17 cellular contexts compared by ENCODE assay signal in genomic region chr1:223708651-223709268, GRCh38. TPM values are rescaled to one million over a fixed set of nuclear protein-coding genes. Genes with fewer than 3 reads are reported as not detected.
DNase-seq lines count a peak whose midpoint lies in the region; ATAC-seq and TF ChIP-seq lines count a peak whose summit lies in the region.
"Had no signal": no experiment of that assay in that cellular context is flagged by ENCODE, and none has a peak within 500 bp of the region (broad histone marks: within the 10 kb centered on the region; RNA-seq: fewer than 3 reads in every experiment).

No MANE protein-coding gene starts in this region.

- peak overlapping the region; percentile 68 for H3K4me3 Mint-ChIP-seq in CD4-positive, alpha-beta T cell
- no peak overlapping the region for H3K4me3 Mint-ChIP-seq in activated naive CD4-positive, alpha-beta T cell treated with anti-CD3 and anti-CD28 coated beads for 36 hours

- no peaks in the 10 kb centered on the region for H3K36me3 Mint-ChIP-seq in CD4-positive, alpha-beta T cell (ENCODE audit: low read depth)
- no peaks in the 10 kb centered on the region for H3K36me3 Mint-ChIP-seq in activated naive CD4-positive, alpha-beta T cell treated with anti-CD3 and anti-CD28 coated beads for 36 hours (ENCODE audit: low read depth)
- H3K36me3 Mint-ChIP-seq: IgD-negative memory B cell had no signal

- TF ChIP-seq RAD21 in HCT116 (IDR thresholded peaks at IDR 0.05; ENCODE audit: low read depth) = no peak

- CTCF ChIA-PET in CD4-positive, alpha-beta T cell (lab: Charles Lee) = no interaction called here
- CTCF ChIA-PET in HCT116 (lab: Charles Lee) (interaction anchor here (2.0 to 2.5 kb wide), 3 partner anchors 10 to 40 kb away, joined by 5 to 15 read pairs (median 11); no protein-coding TSS in a partner anchor), mammary epithelial cell (lab: Charles Lee; ENCODE audit: low non-redundant PET) (no interaction called here)
- CTCF ChIA-PET in activated naive CD4-positive, alpha-beta T cell treated with anti-CD3 and anti-CD28 coated beads for 36 hours (lab: Charles Lee) = interaction anchor here (1.0 to 1.1 kb wide), 2 partner anchors 10 to 41 kb away, joined by 3 to 5 read pairs; no protein-coding TSS in a partner anchor

- RAD21 ChIA-PET in HCT116 (lab: Charles Lee; ENCODE audit: low non-redundant PET in 1 of 2, low total read pairs in 2 of 2, uncharacterized antibody in 2 of 2, unreplicated experiment in 2 of 2) = interaction anchor here in 1 of 2 experiments (1.0 kb wide), 1 partner anchor 40 kb away, joined by 3 read pairs; no protein-coding TSS in a partner anchor

- in situ Hi-C loops in mammary epithelial cell (cut with MboI; ENCODE audit: low sequenced_read_pairs in 2 of 2) = no loop called here

- no peaks in the 10 kb centered on the region for H3K9me3 ChIP-seq in CD4-positive, alpha-beta T cell (ENCODE audit: control insufficient read depth, low read length)
- H3K9me3 ChIP-seq in HCT116 (ENCODE audit: control insufficient read depth in 1 of 2, insufficient read depth in 1 of 2, low read depth in 1 of 2, low read length in 2 of 2) (no peaks in the 10 kb centered on the region), mammary epithelial cell (replicated peaks; ENCODE audit: insufficient read depth, low read length) (no peaks in the 10 kb centered on the region), trophoblast cell (ENCODE audit: insufficient read depth, low read depth, low read length) (no peaks in the 10 kb centered on the region)

- peak overlapping the region; percentile 36 for H3K27ac Mint-ChIP-seq in CD4-positive, alpha-beta T cell
- no peak overlapping the region for H3K27ac Mint-ChIP-seq in activated naive CD4-positive, alpha-beta T cell treated with anti-CD3 and anti-CD28 coated beads for 36 hours

- H4K8ac ChIP-seq in trophoblast cell (ENCODE audit: low read depth, low read length) = no peak overlapping the region

- H3K14ac ChIP-seq in trophoblast cell (ENCODE audit: low read length) = peak overlapping the region; percentile 28

- H3K36me3 ChIP-seq in HCT116 (ENCODE audit: control insufficient read depth in 1 of 2, insufficient read depth in 2 of 2, low read length in 2 of 2) (no peaks in the 10 kb centered on the region), mammary epithelial cell (ENCODE audit: insufficient read depth, low read length) (no peaks in the 10 kb centered on the region), trophoblast cell (ENCODE audit: control insufficient read depth in 1 of 2, insufficient read depth in 2 of 2, low read length in 2 of 2) (no peaks in the 10 kb centered on the region)
- H3K36me3 ChIP-seq: Peyer's patch had no signal

- no peak overlapping the region for H3K27ac ChIP-seq in CD4-positive, alpha-beta T cell (ENCODE audit: low read depth, low read length)
- H3K27ac ChIP-seq in HCT116 (ENCODE audit: low read depth, low read length) (peak overlapping the region; percentile 84), mammary epithelial cell (ENCODE audit: insufficient read depth, low read depth, low read length) (peak overlapping the region; percentile 88), trophoblast cell (ENCODE audit: low read depth, low read length) (no peak overlapping the region)

- no peak for TF ChIP-seq POLR2A in HCT116 (IDR thresholded peaks at IDR 0.05; ENCODE audit: borderline replicate concordance, extremely low read depth, insufficient read depth, insufficient read length)

- ATAC-seq in CD4-positive, alpha-beta T cell (ENCODE audit: poor library complexity) = no peak
- no peak for ATAC-seq in HCT116

- H4K12ac ChIP-seq in trophoblast cell (ENCODE audit: low read depth, low read length) = no peak overlapping the region

- dilution Hi-C loops in mammary epithelial cell (cut with HindIII; ENCODE audit: low sequenced_read_pairs) = loop anchor here (5.0 kb wide), 1 partner anchor 74 kb away; no protein-coding TSS in a partner anchor

- peaks cover 30% of the 10 kb centered on the region for H3K4me1 Mint-ChIP-seq in CD4-positive, alpha-beta T cell (ENCODE audit: low read depth)
- H3K4me1 Mint-ChIP-seq in activated naive CD4-positive, alpha-beta T cell treated with anti-CD3 and anti-CD28 coated beads for 36 hours (ENCODE audit: low read depth) = peaks cover 20% of the 10 kb centered on the region

- H3K4me3 ChIP-seq in HCT116 (replicated peaks in 1 of 2; ENCODE audit: low read depth in 1 of 2, low read length in 2 of 2) (no peak overlapping the region), mammary epithelial cell (replicated peaks in 1 of 3; ENCODE audit: insufficient read depth in 1 of 3, low read depth in 2 of 3, low read length in 3 of 3) (no peak overlapping the region), trophoblast cell (ENCODE audit: low read depth, low read length) (no peak overlapping the region)
- H3K4me3 ChIP-seq: Peyer's patch had no signal

- H4K20me1 ChIP-seq in HCT116 (ENCODE audit: insufficient read depth) (no peaks in the 10 kb centered on the region), mammary epithelial cell (ENCODE audit: insufficient read depth, low read length) (no peaks in the 10 kb centered on the region)

- H3K79me2 ChIP-seq in HCT116 (ENCODE audit: insufficient read depth, low read length) = peaks cover 20% of the 10 kb centered on the region
- H3K79me2 ChIP-seq in mammary epithelial cell (ENCODE audit: insufficient read depth, low read length) = peaks cover 22% of the 10 kb centered on the region
- H3K79me2 ChIP-seq in trophoblast cell (ENCODE audit: control insufficient read depth, insufficient read depth, low read length, poor library complexity) = peaks cover 9% of the 10 kb centered on the region

- intact Hi-C loops in CD4-positive, alpha-beta T cell (cut with DNase I, micrococcal nuclease) = no loop called here
- intact Hi-C loops in HCT116 (cut with micrococcal nuclease) (no loop called here), mammary epithelial cell (cut with micrococcal nuclease) (loop anchor here (10.0 kb wide), 1 partner anchor 786 kb away; no protein-coding TSS in a partner anchor)
- intact Hi-C loops in activated naive CD4-positive, alpha-beta T cell treated with anti-CD3 and anti-CD28 coated beads for 36 hours (cut with micrococcal nuclease) = no loop called here

- peak overlapping the region; percentile 15 for H2BK120ac ChIP-seq in trophoblast cell (ENCODE audit: insufficient read depth, low read length, poor library complexity)

- BruUV-seq in HCT116 (replicated peaks; lab: Mats Ljungman, UMichigan) = no TSS peak
- BruUV-seq in mammary epithelial cell (replicated peaks; lab: Mats Ljungman, UMichigan) = no TSS peak

- TF ChIP-seq CTCF in CD4-positive, alpha-beta T cell (IDR thresholded peaks at IDR 0.05) = no peak
- no peak for TF ChIP-seq CTCF in HCT116 (IDR thresholded peaks at IDR 0.05 in 2 of 3, conservative IDR thresholded peaks at IDR 0.05 in 1 of 3; ENCODE audit: borderline replicate concordance in 1 of 3, insufficient read depth in 1 of 3, low read depth in 2 of 3, low read length in 2 of 3)
- TF ChIP-seq CTCF in mammary epithelial cell (conservative IDR thresholded peaks at IDR 0.05 in 1 of 2, IDR thresholded peaks at IDR 0.05 in 1 of 2; ENCODE audit: extremely low read depth in 1 of 2, insufficient read depth in 1 of 2, low read depth in 1 of 2, low read length in 2 of 2) = no peak

- H4K91ac ChIP-seq in trophoblast cell (ENCODE audit: low read depth, low read length) = peak overlapping the region; percentile 31

- no peak overlapping the region for H3K23ac ChIP-seq in trophoblast cell (ENCODE audit: low read length)

- DNase-seq in CD4-positive, alpha-beta T cell = no peak
- DNase-seq in HCT116 (ENCODE audit: low read depth, low spot score) (no peak), mammary epithelial cell (no peak), trophoblast cell (no peak), nucleus accumbens (lab: John Stamatoyannopoulos, UW) (no peak), RKO (ENCODE audit: low spot score) (no peak)
- no peak for DNase-seq in activated naive CD4-positive, alpha-beta T cell treated with anti-CD3 and anti-CD28 coated beads for 36 hours
- DNase-seq: foreskin melanocyte; NCI-H1105 treated with DMSO at 0.1 percent for 48 hours; stimulated activated CD4-positive, alpha-beta T cell treated with anti-CD3 and anti-CD28 coated beads, Interleukin-4, amount 100 ng/mL, for 1 hour; stimulated activated naive CD4-positive, alpha-beta T cell; T-helper 9 cell had no signal

- H3K4ac ChIP-seq in trophoblast cell (ENCODE audit: low read depth, low read length) = peak overlapping the region; percentile 4

- H3K4me2 ChIP-seq in HCT116 (ENCODE audit: low read length) = peak overlapping the region; percentile 83
- no peak overlapping the region for H3K4me2 ChIP-seq in mammary epithelial cell (ENCODE audit: insufficient read depth, low read depth, low read length)
- H3K4me2 ChIP-seq in trophoblast cell (ENCODE audit: low read length) = no peak overlapping the region

- no peak overlapping the region for H2AK5ac ChIP-seq in trophoblast cell (ENCODE audit: low read length)

- H3K9me3 Mint-ChIP-seq in CD4-positive, alpha-beta T cell = no peaks in the 10 kb centered on the region
- no peaks in the 10 kb centered on the region for H3K9me3 Mint-ChIP-seq in activated naive CD4-positive, alpha-beta T cell treated with anti-CD3 and anti-CD28 coated beads for 36 hours
- H3K9me3 Mint-ChIP-seq: IgD-negative memory B cell had no signal

- POLR2A ChIA-PET in CD4-positive, alpha-beta T cell (lab: Charles Lee) = interaction anchor here (1.2 to 1.8 kb wide), 2 partner anchors 18 to 40 kb away, joined by 3 to 5 read pairs; no protein-coding TSS in a partner anchor
- POLR2A ChIA-PET in HCT116 (lab: Charles Lee) = no interaction called here

- peaks cover 46 to 85% of the 10 kb centered on the region in 2 experiments for H3K4me1 ChIP-seq in HCT116 (ENCODE audit: control insufficient read depth in 1 of 2, insufficient read depth in 2 of 2, low read length in 2 of 2)
- H3K4me1 ChIP-seq in mammary epithelial cell (ENCODE audit: insufficient read depth, low read length) = peaks cover 61% of the 10 kb centered on the region
- H3K4me1 ChIP-seq in trophoblast cell (ENCODE audit: control insufficient read depth in 1 of 2, insufficient read depth in 2 of 2, low read length in 2 of 2) = peaks cover 16 to 23% of the 10 kb centered on the region in 2 experiments

- H3K27me3 Mint-ChIP-seq in CD4-positive, alpha-beta T cell = no peaks in the 10 kb centered on the region
- H3K27me3 Mint-ChIP-seq in activated naive CD4-positive, alpha-beta T cell treated with anti-CD3 and anti-CD28 coated beads for 36 hours (ENCODE audit: low read depth) = no peaks in the 10 kb centered on the region

- H2AFZ ChIP-seq in HCT116 (ENCODE audit: low read depth, low read length, poor library complexity, severe bottlenecking) (no peak overlapping the region), mammary epithelial cell (ENCODE audit: low read depth, low read length) (peak overlapping the region; percentile 65), trophoblast cell (ENCODE audit: insufficient read depth, low read length, poor library complexity) (no peak overlapping the region)

- no peaks in the 10 kb centered on the region for H3K27me3 ChIP-seq in CD4-positive, alpha-beta T cell (ENCODE audit: control insufficient read depth, insufficient read depth, low read length)
- H3K27me3 ChIP-seq in HCT116 (ENCODE audit: insufficient read depth, low read length) (no peaks in the 10 kb centered on the region), mammary epithelial cell (ENCODE audit: insufficient read depth, low read length) (no peaks in the 10 kb centered on the region), trophoblast cell (ENCODE audit: insufficient read depth, low read length) (no peaks in the 10 kb centered on the region)
- H3K27me3 ChIP-seq: Peyer's patch had no signal

- no peaks in the 10 kb centered on the region for H3K9me2 ChIP-seq in HCT116 (ENCODE audit: insufficient read depth)

- peak overlapping the region; percentile 63 for H2BK12ac ChIP-seq in trophoblast cell (ENCODE audit: low read length)

- H3K18ac ChIP-seq in trophoblast cell (ENCODE audit: low read length) = no peak overlapping the region

- H3K79me1 ChIP-seq in trophoblast cell (ENCODE audit: low read length) = peaks cover 36% of the 10 kb centered on the region

- no peak overlapping the region for H2BK5ac ChIP-seq in trophoblast cell (ENCODE audit: low read depth, low read length, poor library complexity)

- 58% methylated on average over 3 of the region's 3 CpGs for WGBS in mammary epithelial cell (ENCODE audit: low coverage, missing lambda C conversion rate)
- WGBS in trophoblast cell (ENCODE audit: extremely low coverage, insufficient coverage, insufficient read length) = no CpG with 5 or more reads among the region's 3 CpGs

- peak overlapping the region; percentile 70 for H3K9ac ChIP-seq in HCT116 (ENCODE audit: low read length)
- H3K9ac ChIP-seq in mammary epithelial cell (ENCODE audit: insufficient read depth, low read length) = no peak overlapping the region
- no peak overlapping the region for H3K9ac ChIP-seq in trophoblast cell (ENCODE audit: low read length)

RNA-seq across cellular contexts. Expression of gene CAPN2, which starts 3.6 kb away (rescaled TPM):
- 100 to 1,000 TPM; 110 to 114 TPM for total RNA-seq in CD4-positive, alpha-beta T cell
- total RNA-seq in HCT116 (2021; ENCODE audit: unreplicated experiment) (173 TPM), mammary epithelial cell (100 to 1,000 TPM; 270 to 454 TPM)
- polyA plus RNA-seq in HCT116 (2012) = 180 and 187 TPM in 2 replicates
- polyA plus RNA-seq in mammary epithelial cell = 234 TPM
- 517 TPM for polyA minus RNA-seq in mammary epithelial cell
- 161 and 169 TPM in 2 replicates for polyA plus RNA-seq in trophoblast cell (2013)
- 10 to 100 TPM; 17.0 to 19.5 TPM for total RNA-seq in activated naive CD4-positive, alpha-beta T cell treated with anti-CD3 and anti-CD28 coated beads for 36 hours

RNA-seq across cellular contexts. Expression of gene CAPN8, which starts 43.3 kb away (rescaled TPM):
- total RNA-seq in CD4-positive, alpha-beta T cell = under 1 TPM; 0.27 to 0.34 TPM
- total RNA-seq in HCT116 (2021; ENCODE audit: unreplicated experiment) (0.54 TPM), mammary epithelial cell (1 to 10 TPM; 5.2 to 9.5 TPM)
- polyA plus RNA-seq in HCT116 (2012) = 0.17 and 0.25 TPM in 2 replicates
- polyA plus RNA-seq in mammary epithelial cell = 4.5 TPM
- polyA minus RNA-seq in mammary epithelial cell = 0.78 TPM
- 0.04 and 0.08 TPM in 2 replicates for polyA plus RNA-seq in trophoblast cell (2013)
- total RNA-seq in activated naive CD4-positive, alpha-beta T cell treated with anti-CD3 and anti-CD28 coated beads for 36 hours = not detected
- total RNA-seq: activated CD8-positive, alpha-beta memory T cell treated with anti-CD3 and anti-CD28 coated beads for 36 hours; NCI-H460; pulmonary artery endothelial cell had no signal
- polyA plus RNA-seq: IgD-negative memory B cell had no signal

Comparison
In these comparisons a context has a peak if more than half of its experiments do, and no peak if none do; other contexts are left out.
1. H3K27ac ChIP-seq: peak in HCT116 (single experiment) and mammary epithelial cell (single experiment); none in CD4-positive, alpha-beta T cell (single experiment) and trophoblast cell (single experiment).
2. CTCF ChIA-PET loops: an anchor here in HCT116 (2.0 to 2.5 kb wide) and activated naive CD4-positive, alpha-beta T cell treated with anti-CD3 and anti-CD28 coated beads for 36 hours (1.0 to 1.1 kb wide); none called in CD4-positive, alpha-beta T cell and mammary epithelial cell.